9 cellular contexts compared by ENCODE assay signal in the genomic region with DNA sequence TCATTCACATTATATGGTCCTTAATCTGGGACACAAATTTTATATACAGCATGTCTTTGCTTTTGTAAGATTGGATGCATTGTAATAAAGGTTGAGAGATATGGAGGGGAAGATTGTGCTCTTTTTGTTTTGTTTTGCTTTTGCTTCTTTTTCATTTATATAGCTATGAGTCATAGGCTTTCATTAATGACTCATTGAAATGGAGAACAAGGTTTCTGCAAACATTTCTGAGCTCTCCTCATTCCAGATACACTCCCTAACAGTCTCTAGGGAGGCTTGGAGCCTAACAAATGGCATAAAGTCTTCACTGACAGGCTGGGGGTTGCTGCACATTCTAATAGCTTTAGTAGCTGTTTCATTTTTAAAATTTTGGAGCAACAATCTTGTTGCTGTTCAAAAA. TPM values are rescaled to one million over a fixed set of nuclear protein-coding genes. Genes with fewer than 3 reads are reported as not detected.
DNase-seq lines count a peak whose midpoint lies in the region; ATAC-seq, FAIRE-seq and TF ChIP-seq lines count a peak whose summit lies in the region.
"Had no signal": no experiment of that assay in that cellular context is flagged by ENCODE, and none has a peak within 500 bp of the region (broad histone marks: within the 10 kb centered on the region; RNA-seq: fewer than 3 reads in every experiment).

No MANE protein-coding gene starts in this region.

- no peak for TF ChIP-seq EP300 in GM12878 (IDR thresholded peaks at IDR 0.05; ENCODE audit: borderline replicate concordance in 1 of 2, control insufficient read depth in 1 of 2, low read depth in 2 of 2, low read length in 2 of 2)

- SMC1A ChIA-PET in GM12878 (lab: Charles Lee; ENCODE audit: uncharacterized antibody, unreplicated experiment) = interaction anchor here (0.6 to 1.5 kb wide), 5 partner anchors 9 to 149 kb away, joined by 3 to 8 read pairs (median 4); no protein-coding TSS in a partner anchor

- no peak overlapping the region for H3K9ac ChIP-seq in GM12878 (ENCODE audit: control insufficient read depth, insufficient read depth, low read length)

- H3K9me3 ChIP-seq in GM12878 (replicated peaks; ENCODE audit: control insufficient read depth, insufficient read depth, low read length) = no peaks in the 10 kb centered on the region
- no peaks in the 10 kb centered on the region for H3K9me3 ChIP-seq in lower lobe of right lung

- H3K27me3 Mint-ChIP-seq in activated CD8-positive, alpha-beta T cell treated with anti-CD3 and anti-CD28 coated beads, Interleukin-2, amount 10 ng/mL, durations not matched to agents 7 days and 5 days (ENCODE audit: low read depth) = no peaks in the 10 kb centered on the region

- POLR2A ChIA-PET in GM12878 (lab: Charles Lee) = interaction anchor here (0.5 kb wide), 1 partner anchor 1527 kb away, joined by 3 read pairs; no protein-coding TSS in a partner anchor
- POLR2A ChIA-PET in activated CD8-positive, alpha-beta T cell treated with anti-CD3 and anti-CD28 coated beads, Interleukin-2, amount 10 ng/mL, durations not matched to agents 7 days and 5 days (lab: Charles Lee) = no interaction called here

- ATAC-seq in GM12878 (peak; percentile 86), lower lobe of right lung (peak; percentile 90 to 97)
- ATAC-seq in activated CD8-positive, alpha-beta T cell treated with anti-CD3 and anti-CD28 coated beads, Interleukin-2, amount 10 ng/mL, durations not matched to agents 7 days and 5 days = no peak
- no peak for ATAC-seq in stimulated activated naive CD8-positive, alpha-beta T cell treated with anti-CD3 and anti-CD28 coated beads, Interleukin-15, Interleukin-2, amounts not matched to agents 100 U/mL and 50 U/mL, for 24 hours
- ATAC-seq: activated T-cell treated with anti-CD3 and anti-CD28 coated beads, Interleukin-2, amount 50 U/mL, for 72 hours had no signal

- H2AFZ ChIP-seq in GM12878 (ENCODE audit: control insufficient read depth, low read depth, low read length) = no peak overlapping the region

- no peaks in the 10 kb centered on the region for H3K4me1 Mint-ChIP-seq in activated CD8-positive, alpha-beta T cell treated with anti-CD3 and anti-CD28 coated beads, Interleukin-2, amount 10 ng/mL, durations not matched to agents 7 days and 5 days (ENCODE audit: low read depth)

- no peak overlapping the region for H3K4me3 Mint-ChIP-seq in activated CD8-positive, alpha-beta T cell treated with anti-CD3 and anti-CD28 coated beads, Interleukin-2, amount 10 ng/mL, durations not matched to agents 7 days and 5 days
- H3K4me3 Mint-ChIP-seq: activated T-cell treated with anti-CD3 and anti-CD28 coated beads, Interleukin-2, amount 50 U/mL, for 72 hours had no signal

- H3K79me2 ChIP-seq in GM12878 (ENCODE audit: control insufficient read depth, insufficient read depth, low read length) = no peaks in the 10 kb centered on the region

- H3K36me3 Mint-ChIP-seq in activated CD8-positive, alpha-beta T cell treated with anti-CD3 and anti-CD28 coated beads, Interleukin-2, amount 10 ng/mL, durations not matched to agents 7 days and 5 days (ENCODE audit: low read depth) = no peaks in the 10 kb centered on the region

- RAD21 ChIA-PET in GM12878 (lab: Charles Lee; ENCODE audit: unreplicated experiment) = interaction anchor here (0.6 kb wide), 1 partner anchor 47 kb away, joined by 3 read pairs; no protein-coding TSS in a partner anchor

- H3K4me1 ChIP-seq in GM12878 (ENCODE audit: control insufficient read depth, insufficient read depth, low read length) = no peaks in the 10 kb centered on the region; the same call in 1 of the 2 replicates
- no peaks in the 10 kb centered on the region for H3K4me1 ChIP-seq in lower lobe of right lung

- no peak for TF ChIP-seq RAD21 in GM12878 (IDR thresholded peaks at IDR 0.05; ENCODE audit: insufficient read depth, low read depth, low read length)

- no TSS peak for BruUV-seq in GM12878 (replicated peaks; lab: Mats Ljungman, UMichigan)

- DNase-seq in AG09309 (ENCODE audit: low read depth) (peak; percentile 82), HS-5 (ENCODE audit: low read depth) (peak; percentile 67), GM12878 (ENCODE audit: low read depth, low spot score) (no peak), lower lobe of right lung (no peak), HK-2 (ENCODE audit: unreplicated experiment) (no peak)
- DNase-seq in activated CD4-positive, CD25-positive, alpha-beta regulatory T cell treated with anti-CD3 and anti-CD28 coated beads, Interleukin-2, amount 50 U/mL, for 72 hours = no peak
- DNase-seq in activated CD8-positive, alpha-beta T cell treated with anti-CD3 and anti-CD28 coated beads, Interleukin-2, amount 10 ng/mL, durations not matched to agents 7 days and 5 days = no peak
- no peak for DNase-seq in stimulated activated naive CD8-positive, alpha-beta T cell treated with anti-CD3 and anti-CD28 coated beads, Interleukin-15, Interleukin-2, amounts not matched to agents 100 U/mL and 50 U/mL, for 24 hours
- DNase-seq: activated T-cell treated with anti-CD3 and anti-CD28 coated beads, Interleukin-2, amount 50 U/mL, for 72 hours had no signal

- no peak for TF ChIP-seq POLR2A in GM12878 (IDR thresholded peaks at IDR 0.05; ENCODE audit: low read depth, low read length)

- H3K36me3 ChIP-seq in GM12878 (ENCODE audit: control insufficient read depth in 2 of 2, insufficient read depth in 2 of 2, low read length in 1 of 2) (no peaks in the 10 kb centered on the region), lower lobe of right lung (no peaks in the 10 kb centered on the region)

- H3K4me3 ChIP-seq in AG09309 (ENCODE audit: control insufficient read depth, low read depth, low read length) (no peak overlapping the region), GM12878 (no peak overlapping the region), lower lobe of right lung (no peak overlapping the region)

- H3K4me2 ChIP-seq in GM12878 (ENCODE audit: control insufficient read depth, insufficient read depth) = no peak overlapping the region

- no peak for TF ChIP-seq CTCF in AG09309 (IDR thresholded peaks at IDR 0.05; ENCODE audit: control insufficient read depth, insufficient read depth, low read depth, low read length, missing control alignments)
- no peak for TF ChIP-seq CTCF in GM12878 (IDR thresholded peaks at IDR 0.05 in 2 of 3, conservative IDR thresholded peaks at IDR 0.05 in 1 of 3; ENCODE audit: control insufficient read depth in 2 of 3, extremely low read depth in 1 of 3, insufficient read depth in 1 of 3, low read depth in 3 of 3, low read length in 3 of 3)
- no peak for TF ChIP-seq CTCF in lower lobe of right lung (IDR thresholded peaks at IDR 0.05)

- no peaks in the 10 kb centered on the region for H3K9me3 Mint-ChIP-seq in activated CD8-positive, alpha-beta T cell treated with anti-CD3 and anti-CD28 coated beads, Interleukin-2, amount 10 ng/mL, durations not matched to agents 7 days and 5 days (ENCODE audit: insufficient read depth)

- in situ Hi-C loops in GM12878 (cut with MboI) = no loop called here

- intact Hi-C loops in GM12878 (cut with micrococcal nuclease; ENCODE audit: unreplicated experiment) (no loop called here), lower lobe of right lung (cut with DNase I) (no loop called here)

- H3K27ac ChIP-seq in GM12878 (ENCODE audit: control insufficient read depth, insufficient read depth) (no peak overlapping the region), lower lobe of right lung (peak overlapping the region; percentile 20)

- no peak overlapping the region for H3K27ac Mint-ChIP-seq in activated CD8-positive, alpha-beta T cell treated with anti-CD3 and anti-CD28 coated beads, Interleukin-2, amount 10 ng/mL, durations not matched to agents 7 days and 5 days
- H3K27ac Mint-ChIP-seq: activated T-cell treated with anti-CD3 and anti-CD28 coated beads, Interleukin-2, amount 50 U/mL, for 72 hours had no signal

- no peaks in the 10 kb centered on the region for H3K27me3 ChIP-seq in GM12878 (replicated peaks in 1 of 2; ENCODE audit: control insufficient read depth in 2 of 2, insufficient read depth in 2 of 2, low read length in 1 of 2)
- no peaks in the 10 kb centered on the region for H3K27me3 ChIP-seq in lower lobe of right lung (ENCODE audit: low read depth)

- no peaks in the 10 kb centered on the region for H4K20me1 ChIP-seq in GM12878 (ENCODE audit: control insufficient read depth, insufficient read depth)

- no peak for FAIRE-seq in GM12878 (lab: Jason Lieb, UNC)

- CTCF ChIA-PET in GM12878 (lab: Yijun Ruan, JAX) = interaction anchor here (0.8 to 1.3 kb wide), 2 partner anchors 15 to 21 kb away, joined by 4 read pairs; no protein-coding TSS in a partner anchor
- CTCF ChIA-PET in activated CD8-positive, alpha-beta T cell treated with anti-CD3 and anti-CD28 coated beads, Interleukin-2, amount 10 ng/mL, durations not matched to agents 7 days and 5 days (lab: Charles Lee) = no interaction called here

TF ChIP-seq in GM12878, 131 proteins besides CTCF, POLR2A, EP300 and RAD21:
- TF ChIP-seq SREBF2 (IDR thresholded peaks at IDR 0.05; ENCODE audit: low read length) = no peak

RNA-seq across cellular contexts. Expression of a gene that starts 21.4 kb away (rescaled TPM):
- total RNA-seq in GM12878 (2013; cell fraction: nucleolus; rRNA removed) = 6.6 and 7.3 TPM in 2 replicates
- total RNA-seq in GM12878 (2014; rRNA removed) (1.4 and 1.9 TPM in 2 replicates), GM12878 (2014; rRNA removed; fragmentation: Illumina TruSeq; extraction: Trizol) (1.4 and 2.0 TPM in 2 replicates), GM12878 (2021) (1.4 TPM in 2 replicates), lower lobe of right lung (10.8 TPM)
- 0.18 TPM for polyA plus RNA-seq in GM12878 (2011; ENCODE audit: low read depth)
- polyA plus RNA-seq in GM12878 (2011; rRNA removed) (0.77 and 1.2 TPM in 2 replicates), GM12878 (2014; fragmentation: Illumina TruSeq; extraction: Trizol) (1.3 TPM in 2 replicates), GM12878 (2014; fragmentation: Nextera tagmentation; extraction: Ambion mirVana) (under 1 TPM; 0.46 to 0.89 TPM), GM12878 (2014; rRNA removed) (0.62 and 0.82 TPM in 2 replicates), GM12878 (2016; fragmentation: Nextera tagmentation; extraction: Ambion mirVana) (1 to 10 TPM in 1 of 2 experiments, under 1 TPM in 1; 0.83 to 1.0 TPM)
- 0.66 and 0.82 TPM in 2 replicates for polyA plus RNA-seq in GM12878 (2011; cell fraction: cytosol; rRNA removed)
- polyA plus RNA-seq in GM12878 (2011; cell fraction: nucleus; rRNA removed) = 1.1 TPM in 2 replicates
- polyA plus RNA-seq in GM12878 (2012) = 0.53 TPM in 2 replicates
- polyA minus RNA-seq in GM12878 (2011; rRNA and poly(A)+ RNA removed) = 2.2 and 2.9 TPM in 2 replicates
- polyA minus RNA-seq in GM12878 (2011; cell fraction: cytosol; rRNA and poly(A)+ RNA removed) = 0.73 and 1.2 TPM in 2 replicates
- polyA minus RNA-seq in GM12878 (2011; cell fraction: nucleus; rRNA and poly(A)+ RNA removed) = 2.5 and 2.8 TPM in 2 replicates
- total RNA-seq in activated CD8-positive, alpha-beta T cell treated with anti-CD3 and anti-CD28 coated beads, Interleukin-2, amount 10 ng/mL, durations not matched to agents 7 days and 5 days = not detected
- total RNA-seq: activated T-cell treated with anti-CD3 and anti-CD28 coated beads, Interleukin-2, amount 50 U/mL, for 72 hours had no signal

Comparison
In these comparisons a context has a peak if more than half of its experiments do, and no peak if none do; other contexts are left out.
1. DNase-seq: peak in AG09309 (single experiment) and HS-5 (single experiment); none in GM12878 (single experiment), lower lobe of right lung (single experiment), activated CD4-positive, CD25-positive, alpha-beta regulatory T cell treated with anti-CD3 and anti-CD28 coated beads, Interleukin-2, amount 50 U/mL, for 72 hours (single experiment), HK-2 (single experiment), activated CD8-positive, alpha-beta T cell treated with anti-CD3 and anti-CD28 coated beads, Interleukin-2, amount 10 ng/mL, durations not matched to agents 7 days and 5 days (single experiment) and stimulated activated naive CD8-positive, alpha-beta T cell treated with anti-CD3 and anti-CD28 coated beads, Interleukin-15, Interleukin-2, amounts not matched to agents 100 U/mL and 50 U/mL, for 24 hours (single experiment).
2. ATAC-seq: peak in GM12878 (single experiment) and lower lobe of right lung (2 of 2); none in activated CD8-positive, alpha-beta T cell treated with anti-CD3 and anti-CD28 coated beads, Interleukin-2, amount 10 ng/mL, durations not matched to agents 7 days and 5 days (single experiment) and stimulated activated naive CD8-positive, alpha-beta T cell treated with anti-CD3 and anti-CD28 coated beads, Interleukin-15, Interleukin-2, amounts not matched to agents 100 U/mL and 50 U/mL, for 24 hours (single experiment).